ENCODE assay signal across 2 cellular contexts in the genomic region with DNA sequence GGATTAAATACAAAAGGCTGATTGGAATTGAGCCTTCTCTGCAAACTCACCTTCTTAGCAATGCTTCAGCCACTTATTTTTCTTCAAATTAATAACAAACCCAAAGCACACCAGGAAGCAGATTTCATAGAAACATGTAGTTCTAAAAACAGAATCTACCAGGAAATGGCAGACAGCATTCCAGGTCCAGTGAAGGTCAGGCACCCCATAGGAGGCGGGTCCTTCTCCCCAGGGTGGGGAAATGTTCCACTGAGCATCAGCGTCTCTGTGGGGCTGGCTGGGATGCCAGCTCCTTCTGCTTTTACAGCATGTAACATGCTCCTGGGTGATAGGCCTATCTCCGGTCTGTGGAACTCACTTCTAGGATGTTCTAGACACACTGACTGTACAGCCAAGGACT.
TF ChIP-seq lines count a peak whose summit lies in the region.

No MANE protein-coding gene starts in this region.

TF ChIP-seq in K562, 482 proteins besides CTCF, POLR2A, EP300 and RAD21:
- TF ChIP-seq, protein P1, sequence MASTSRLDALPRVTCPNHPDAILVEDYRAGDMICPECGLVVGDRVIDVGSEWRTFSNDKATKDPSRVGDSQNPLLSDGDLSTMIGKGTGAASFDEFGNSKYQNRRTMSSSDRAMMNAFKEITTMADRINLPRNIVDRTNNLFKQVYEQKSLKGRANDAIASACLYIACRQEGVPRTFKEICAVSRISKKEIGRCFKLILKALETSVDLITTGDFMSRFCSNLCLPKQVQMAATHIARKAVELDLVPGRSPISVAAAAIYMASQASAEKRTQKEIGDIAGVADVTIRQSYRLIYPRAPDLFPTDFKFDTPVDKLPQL (IDR thresholded peaks at IDR 0.05; ENCODE audit: extremely low read depth, insufficient read length), result no peak
- TF ChIP-seq BDP1 (IDR thresholded peaks at IDR 0.05; ENCODE audit: insufficient read depth, insufficient read length) (no peak), ZNF384 (IDR thresholded peaks at IDR 0.05; ENCODE audit: low read depth, low read length) (no peak), ZNF316 (IDR thresholded peaks at IDR 0.05) (no peak), TFAM (CRISPR knock-in tag; conservative IDR thresholded peaks at IDR 0.05) (no peak), TRIM24 (IDR thresholded peaks at IDR 0.05) (no peak), ATF7 (IDR thresholded peaks at IDR 0.05) (no peak), MYNN (IDR thresholded peaks at IDR 0.05) (no peak), MYNN (CRISPR knock-in tag; IDR thresholded peaks at IDR 0.05) (no peak), PHF20 (IDR thresholded peaks at IDR 0.05; ENCODE audit: partially characterized antibody) (no peak), JUND (IDR thresholded peaks at IDR 0.05; ENCODE audit: borderline replicate concordance, low read depth, low read length) (no peak), JUND (tag; IDR thresholded peaks at IDR 0.05; ENCODE audit: borderline replicate concordance, low read depth, low read length) (no peak), MAFG (tag; conservative IDR thresholded peaks at IDR 0.05) (no peak), SP1 (CRISPR knock-in tag; IDR thresholded peaks at IDR 0.05) (no peak), FOSL1 (tag; conservative IDR thresholded peaks at IDR 0.05) (no peak), ZSCAN29 (IDR thresholded peaks at IDR 0.05) (no peak), MCM5 (IDR thresholded peaks at IDR 0.05; ENCODE audit: low read depth) (no peak), WHSC1 (IDR thresholded peaks at IDR 0.05; ENCODE audit: low read length) (no peak), PCBP2 (IDR thresholded peaks at IDR 0.05; ENCODE audit: low read depth, low read length, poor library complexity, severe bottlenecking) (no peak)
- TF ChIP-seq, protein P2, sequence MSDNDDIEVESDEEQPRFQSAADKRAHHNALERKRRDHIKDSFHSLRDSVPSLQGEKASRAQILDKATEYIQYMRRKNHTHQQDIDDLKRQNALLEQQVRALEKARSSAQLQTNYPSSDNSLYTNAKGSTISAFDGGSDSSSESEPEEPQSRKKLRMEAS (CRISPR knock-in tag; IDR thresholded peaks at IDR 0.05), result no peak
- TF ChIP-seq, protein P3, sequence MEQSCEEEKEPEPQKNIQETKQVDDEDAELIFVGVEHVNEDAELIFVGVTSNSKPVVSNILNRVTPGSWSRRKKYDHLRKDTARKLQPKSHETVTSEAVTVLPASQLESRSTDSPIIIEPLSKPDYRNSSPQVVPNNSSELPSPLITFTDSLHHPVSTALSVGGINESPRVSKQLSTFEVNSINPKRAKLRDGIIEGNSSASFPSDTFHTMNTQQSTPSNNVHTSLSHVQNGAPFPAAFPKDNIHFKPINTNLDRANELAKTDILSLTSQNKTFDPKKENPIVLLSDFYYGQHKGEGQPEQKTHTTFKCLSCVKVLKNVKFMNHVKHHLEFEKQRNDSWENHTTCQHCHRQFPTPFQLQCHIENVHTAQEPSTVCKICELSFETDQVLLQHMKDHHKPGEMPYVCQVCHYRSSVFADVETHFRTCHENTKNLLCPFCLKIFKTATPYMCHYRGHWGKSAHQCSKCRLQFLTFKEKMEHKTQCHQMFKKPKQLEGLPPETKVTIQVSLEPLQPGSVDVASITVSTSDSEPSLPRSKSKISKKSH (CRISPR knock-in tag; IDR thresholded peaks at IDR 0.05), result no peak

TF ChIP-seq in HepG2, 621 proteins besides CTCF, POLR2A, EP300 and RAD21:
- TF ChIP-seq BCL6 (CRISPR knock-in tag; IDR thresholded peaks at IDR 0.05) (no peak), ZNF12 (CRISPR knock-in tag; IDR thresholded peaks at IDR 0.05) (no peak), MAF1 (CRISPR knock-in tag; IDR thresholded peaks at IDR 0.05; ENCODE audit: borderline replicate concordance) (no peak), DPF2 (CRISPR knock-in tag; IDR thresholded peaks at IDR 0.05; ENCODE audit: borderline replicate concordance, low read depth) (no peak), DNMT3B (CRISPR knock-in tag; conservative IDR thresholded peaks at IDR 0.05) (no peak), ZNF572 (CRISPR knock-in tag; IDR thresholded peaks at IDR 0.05) (no peak), ADNP (CRISPR knock-in tag; IDR thresholded peaks at IDR 0.05) (no peak), ELF4 (CRISPR knock-in tag; IDR thresholded peaks at IDR 0.05; ENCODE audit: borderline replicate concordance) (no peak), CHD2 (IDR thresholded peaks at IDR 0.05; ENCODE audit: low read depth, low read length) (no peak), TCF7L2 (IDR thresholded peaks at IDR 0.05; ENCODE audit: low read depth, low read length) (no peak), ZNF3 (CRISPR knock-in tag; IDR thresholded peaks at IDR 0.05) (no peak), ZSCAN25 (CRISPR knock-in tag; IDR thresholded peaks at IDR 0.05) (no peak), ZNF24 (IDR thresholded peaks at IDR 0.05) (no peak), RXRA (CRISPR knock-in tag; IDR thresholded peaks at IDR 0.05) (no peak), ZNF138 (CRISPR knock-in tag; IDR thresholded peaks at IDR 0.05; ENCODE audit: low read depth) (no peak), CC2D1A (CRISPR knock-in tag; IDR thresholded peaks at IDR 0.05) (no peak), SNRNP70 (IDR thresholded peaks at IDR 0.05; ENCODE audit: low read depth, low read length) (no peak)
- TF ChIP-seq, protein P4, sequence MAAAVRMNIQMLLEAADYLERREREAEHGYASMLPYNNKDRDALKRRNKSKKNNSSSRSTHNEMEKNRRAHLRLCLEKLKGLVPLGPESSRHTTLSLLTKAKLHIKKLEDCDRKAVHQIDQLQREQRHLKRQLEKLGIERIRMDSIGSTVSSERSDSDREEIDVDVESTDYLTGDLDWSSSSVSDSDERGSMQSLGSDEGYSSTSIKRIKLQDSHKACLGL (CRISPR knock-in tag; IDR thresholded peaks at IDR 0.05), result no peak
- TF ChIP-seq, protein P5, sequence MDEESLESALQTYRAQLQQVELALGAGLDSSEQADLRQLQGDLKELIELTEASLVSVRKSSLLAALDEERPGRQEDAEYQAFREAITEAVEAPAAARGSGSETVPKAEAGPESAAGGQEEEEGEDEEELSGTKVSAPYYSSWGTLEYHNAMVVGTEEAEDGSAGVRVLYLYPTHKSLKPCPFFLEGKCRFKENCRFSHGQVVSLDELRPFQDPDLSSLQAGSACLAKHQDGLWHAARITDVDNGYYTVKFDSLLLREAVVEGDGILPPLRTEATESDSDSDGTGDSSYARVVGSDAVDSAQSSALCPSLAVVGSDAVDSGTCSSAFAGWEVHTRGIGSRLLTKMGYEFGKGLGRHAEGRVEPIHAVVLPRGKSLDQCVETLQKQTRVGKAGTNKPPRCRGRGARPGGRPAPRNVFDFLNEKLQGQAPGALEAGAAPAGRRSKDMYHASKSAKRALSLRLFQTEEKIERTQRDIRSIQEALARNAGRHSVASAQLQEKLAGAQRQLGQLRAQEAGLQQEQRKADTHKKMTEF (CRISPR knock-in tag; IDR thresholded peaks at IDR 0.05), result no peak
- TF ChIP-seq, protein P6, sequence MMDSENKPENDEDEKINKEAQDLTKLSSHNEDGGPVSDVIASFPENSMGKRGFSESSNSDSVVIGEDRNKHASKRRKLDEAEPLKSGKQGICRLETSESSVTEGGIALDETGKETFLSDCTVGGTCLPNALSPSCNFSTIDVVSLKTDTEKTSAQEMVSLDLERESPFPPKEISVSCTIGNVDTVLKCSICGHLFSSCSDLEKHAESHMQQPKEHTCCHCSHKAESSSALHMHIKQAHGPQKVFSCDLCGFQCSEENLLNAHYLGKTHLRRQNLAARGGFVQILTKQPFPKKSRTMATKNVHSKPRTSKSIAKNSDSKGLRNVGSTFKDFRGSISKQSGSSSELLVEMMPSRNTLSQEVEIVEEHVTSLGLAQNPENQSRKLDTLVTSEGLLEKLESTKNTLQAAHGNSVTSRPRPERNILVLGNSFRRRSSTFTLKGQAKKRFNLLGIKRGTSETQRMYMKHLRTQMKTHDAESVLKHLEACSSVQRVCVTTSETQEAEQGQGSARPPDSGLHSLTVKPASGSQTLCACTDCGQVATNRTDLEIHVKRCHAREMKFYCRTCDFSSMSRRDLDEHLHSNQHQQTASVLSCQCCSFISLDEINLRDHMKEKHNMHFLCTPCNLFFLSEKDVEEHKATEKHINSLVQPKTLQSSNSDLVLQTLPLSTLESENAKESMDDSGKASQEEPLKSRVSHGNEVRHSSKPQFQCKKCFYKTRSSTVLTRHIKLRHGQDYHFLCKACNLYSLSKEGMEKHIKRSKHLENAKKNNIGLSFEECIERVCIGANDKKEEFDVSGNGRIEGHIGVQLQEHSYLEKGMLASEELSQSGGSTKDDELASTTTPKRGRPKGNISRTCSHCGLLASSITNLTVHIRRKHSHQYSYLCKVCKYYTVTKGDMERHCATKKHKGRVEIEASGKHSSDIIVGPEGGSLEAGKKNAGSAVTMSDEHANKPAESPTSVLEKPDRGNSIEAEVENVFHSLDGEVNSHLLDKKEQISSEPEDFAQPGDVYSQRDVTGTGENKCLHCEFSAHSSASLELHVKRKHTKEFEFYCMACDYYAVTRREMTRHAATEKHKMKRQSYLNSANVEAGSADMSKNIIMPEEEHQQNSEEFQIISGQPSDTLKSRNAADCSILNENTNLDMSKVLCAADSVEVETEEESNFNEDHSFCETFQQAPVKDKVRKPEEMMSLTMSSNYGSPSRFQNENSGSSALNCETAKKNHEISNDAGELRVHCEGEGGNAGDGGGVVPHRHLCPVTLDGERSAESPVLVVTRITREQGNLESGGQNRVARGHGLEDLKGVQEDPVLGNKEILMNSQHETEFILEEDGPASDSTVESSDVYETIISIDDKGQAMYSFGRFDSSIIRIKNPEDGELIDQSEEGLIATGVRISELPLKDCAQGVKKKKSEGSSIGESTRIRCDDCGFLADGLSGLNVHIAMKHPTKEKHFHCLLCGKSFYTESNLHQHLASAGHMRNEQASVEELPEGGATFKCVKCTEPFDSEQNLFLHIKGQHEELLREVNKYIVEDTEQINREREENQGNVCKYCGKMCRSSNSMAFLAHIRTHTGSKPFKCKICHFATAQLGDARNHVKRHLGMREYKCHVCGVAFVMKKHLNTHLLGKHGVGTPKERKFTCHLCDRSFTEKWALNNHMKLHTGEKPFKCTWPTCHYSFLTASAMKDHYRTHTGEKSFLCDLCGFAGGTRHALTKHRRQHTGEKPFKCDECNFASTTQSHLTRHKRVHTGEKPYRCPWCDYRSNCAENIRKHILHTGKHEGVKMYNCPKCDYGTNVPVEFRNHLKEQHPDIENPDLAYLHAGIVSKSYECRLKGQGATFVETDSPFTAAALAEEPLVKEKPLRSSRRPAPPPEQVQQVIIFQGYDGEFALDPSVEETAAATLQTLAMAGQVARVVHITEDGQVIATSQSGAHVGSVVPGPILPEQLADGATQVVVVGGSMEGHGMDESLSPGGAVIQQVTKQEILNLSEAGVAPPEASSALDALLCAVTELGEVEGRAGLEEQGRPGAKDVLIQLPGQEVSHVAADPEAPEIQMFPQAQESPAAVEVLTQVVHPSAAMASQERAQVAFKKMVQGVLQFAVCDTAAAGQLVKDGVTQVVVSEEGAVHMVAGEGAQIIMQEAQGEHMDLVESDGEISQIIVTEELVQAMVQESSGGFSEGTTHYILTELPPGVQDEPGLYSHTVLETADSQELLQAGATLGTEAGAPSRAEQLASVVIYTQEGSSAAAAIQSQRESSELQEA (CRISPR knock-in tag; IDR thresholded peaks at IDR 0.05; ENCODE audit: not compliant biosample characterization), result no peak
TF ChIP-seq in HepG2: peak in this region for 0.
